8 cellular contexts compared by ENCODE assay signal in the genomic region with DNA sequence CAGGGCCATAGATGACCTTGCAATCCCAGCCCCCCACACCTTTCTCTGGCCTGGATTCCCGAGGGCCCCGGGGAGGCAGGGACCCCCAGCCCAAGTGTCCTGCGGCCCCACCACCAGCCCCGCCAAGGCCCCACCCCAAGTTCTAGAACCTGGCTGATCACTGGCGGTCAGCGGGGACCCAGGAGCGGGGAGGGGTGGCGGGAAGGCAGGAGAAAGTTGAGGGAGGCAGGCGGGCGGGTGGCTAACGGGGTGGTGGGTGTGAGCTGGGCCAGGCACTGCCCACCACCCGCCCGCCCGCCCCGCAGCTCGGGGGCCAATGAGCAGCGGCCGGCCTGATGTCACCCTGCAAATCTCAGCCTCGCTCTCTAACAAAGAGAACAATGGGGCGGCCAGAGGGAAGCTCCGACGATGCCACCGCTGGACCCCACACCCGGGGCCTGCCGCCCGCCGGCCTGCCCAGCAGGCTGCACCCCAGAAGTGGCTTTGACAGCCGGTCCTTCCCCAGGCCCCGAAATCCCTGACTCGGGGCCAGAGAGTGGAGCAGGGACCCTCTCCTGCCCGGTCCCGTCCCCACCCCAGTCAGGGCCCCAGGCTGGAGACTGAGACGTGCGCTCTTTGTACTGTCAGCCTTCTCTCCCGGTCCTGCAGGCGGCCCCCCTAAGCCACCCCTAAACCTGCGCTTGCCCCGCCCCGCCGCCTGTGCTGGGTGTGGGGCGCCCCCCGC. TPM values are rescaled to one million over a fixed set of nuclear protein-coding genes. Genes with fewer than 3 reads are reported as not detected.
DNase-seq lines count a peak whose midpoint lies in the region; ATAC-seq and TF ChIP-seq lines count a peak whose summit lies in the region.

No MANE protein-coding gene starts in this region.

- in situ Hi-C loops in brain microvascular endothelial cell (cut with HindIII; ENCODE audit: low pct_ligation_motif_present, low sequenced_read_pairs) = no loop called here
- in situ Hi-C loops in gastrocnemius medialis (cut with MboI; ENCODE audit: low sequenced_read_pairs in 4 of 4) = no loop called here

- POLR2A ChIA-PET in CD4-positive, alpha-beta T cell (lab: Charles Lee) = interaction anchor here (0.5 kb wide), 1 partner anchor 32 kb away, joined by 3 read pairs; no protein-coding TSS in a partner anchor

- H3K36me3 Mint-ChIP-seq in CD4-positive, alpha-beta T cell (ENCODE audit: low read depth) = no peaks in the 10 kb centered on the region

- intact Hi-C loops in gastrocnemius medialis (cut with DNase I; ENCODE audit: low total_unique reads) = loop anchor here (5.0 kb wide), 1 partner anchor 41 kb away; the partner anchor contains the start of gene UQCR11
- intact Hi-C loops in CD4-positive, alpha-beta T cell (cut with DNase I, micrococcal nuclease) = no loop called here

- TF ChIP-seq CTCF in brain microvascular endothelial cell (IDR thresholded peaks at IDR 0.05; ENCODE audit: low read depth, low read length, missing control alignments) = no peak
- no peak for TF ChIP-seq CTCF in gastrocnemius medialis (IDR thresholded peaks at IDR 0.05 in 4 of 5, conservative IDR thresholded peaks at IDR 0.05 in 1 of 5)
- no peak for TF ChIP-seq CTCF in CD4-positive, alpha-beta T cell (IDR thresholded peaks at IDR 0.05)

- peak; percentile 24 for DNase-seq in COLO668 (lab: John Stamatoyannopoulos, UW; ENCODE audit: unreplicated experiment)
- peak; percentile 61 for DNase-seq in NCI-H1105 treated with DMSO at 0.1 percent for 48 hours (lab: John Stamatoyannopoulos, UW)
- peak; percentile 76 for DNase-seq in brain microvascular endothelial cell
- DNase-seq in gastrocnemius medialis = no peak
- DNase-seq in CD4-positive, alpha-beta T cell = no peak
- no peak for DNase-seq in stimulated activated naive CD4-positive, alpha-beta T cell treated with Interleukin-2 at 50 U/mL for 16 hours (lab: John Stamatoyannopoulos, UW)
- no peak for DNase-seq in NK-92 treated with Interleukin-12 subunit alpha and Interleukin-12 subunit beta, amount 100 ng/mL, for 24 hours (lab: John Stamatoyannopoulos, UW)

- H3K36me3 ChIP-seq in brain microvascular endothelial cell (replicated peaks) = peaks cover 2% of the 10 kb centered on the region
- H3K36me3 ChIP-seq in gastrocnemius medialis = no peaks in the 10 kb centered on the region

- H3K27me3 ChIP-seq in brain microvascular endothelial cell (replicated peaks) = no peaks in the 10 kb centered on the region
- H3K27me3 ChIP-seq in gastrocnemius medialis = peaks cover 6 to 11% (median 8%) of the 10 kb centered on the region in 3 donors
- H3K27me3 ChIP-seq in CD4-positive, alpha-beta T cell (ENCODE audit: control insufficient read depth, insufficient read depth, low read length) = no peaks in the 10 kb centered on the region

- H3K4me3 Mint-ChIP-seq in CD4-positive, alpha-beta T cell = no peak overlapping the region

- H3K27ac Mint-ChIP-seq in CD4-positive, alpha-beta T cell = no peak overlapping the region

- peaks cover 4 to 7% of the 10 kb centered on the region in 2 donors for H3K4me1 ChIP-seq in gastrocnemius medialis

- H3K27ac ChIP-seq in brain microvascular endothelial cell (peak overlapping the region; percentile 86), gastrocnemius medialis (peak overlapping the region; percentile 10 to 62 (median 36))
- H3K27ac ChIP-seq in CD4-positive, alpha-beta T cell (ENCODE audit: low read depth, low read length) = no peak overlapping the region

- H3K9me3 ChIP-seq in gastrocnemius medialis = no peaks in the 10 kb centered on the region
- no peaks in the 10 kb centered on the region for H3K9me3 ChIP-seq in CD4-positive, alpha-beta T cell (ENCODE audit: control insufficient read depth, low read length)

- peak in 1 of 2 donors; percentile 53 for TF ChIP-seq POLR2A in gastrocnemius medialis (IDR thresholded peaks at IDR 0.05)

- no peaks in the 10 kb centered on the region for H3K9me3 Mint-ChIP-seq in CD4-positive, alpha-beta T cell

- peak in 1 of 2 donors; percentile 40 for ATAC-seq in gastrocnemius medialis
- ATAC-seq in CD4-positive, alpha-beta T cell (ENCODE audit: poor library complexity) = no peak

- CTCF ChIA-PET in CD4-positive, alpha-beta T cell (lab: Charles Lee) = no interaction called here

- peaks cover 4% of the 10 kb centered on the region for H3K4me1 Mint-ChIP-seq in CD4-positive, alpha-beta T cell (ENCODE audit: low read depth)

- H3K27me3 Mint-ChIP-seq in CD4-positive, alpha-beta T cell = peaks cover 4% of the 10 kb centered on the region

- H3K4me3 ChIP-seq in brain microvascular endothelial cell (ENCODE audit: low read depth, low read length) (peak overlapping the region; percentile 79), iPS-11a (ENCODE audit: low read depth, low read length) (peak overlapping the region; percentile 80), gastrocnemius medialis (peak overlapping the region; percentile 45 to 53 (median 51))

RNA-seq across cellular contexts. Expression of gene MEX3D, which starts 1.6 kb away (rescaled TPM):
- 1 to 10 TPM; 2.4 to 7.9 (median 5.3) TPM for total RNA-seq in gastrocnemius medialis
- total RNA-seq in CD4-positive, alpha-beta T cell = 1 to 10 TPM; 1.6 to 2.3 TPM

RNA-seq across cellular contexts. Expression of gene MBD3, which starts 26.1 kb away (rescaled TPM):
- 100 to 1,000 TPM in 2 of 4 donors, 10 to 100 TPM in 2; 66.9 to 147 (median 118) TPM for total RNA-seq in gastrocnemius medialis
- total RNA-seq in CD4-positive, alpha-beta T cell = 10 to 100 TPM; 34.3 to 35.2 TPM

RNA-seq across cellular contexts. Expression of gene UQCR11, which starts 38.7 kb away (rescaled TPM):
- 100 to 1,000 TPM; 106 to 173 (median 154) TPM for total RNA-seq in gastrocnemius medialis
- 10 to 100 TPM; 88.9 to 93.8 TPM for total RNA-seq in CD4-positive, alpha-beta T cell

RNA-seq across cellular contexts. Expression of gene PLK5, which starts 42.7 kb away (rescaled TPM):
- not detected for total RNA-seq in gastrocnemius medialis
- under 1 TPM in 1 of 2 experiments, not detected in 1; 0.14 TPM for total RNA-seq in CD4-positive, alpha-beta T cell

RNA-seq across cellular contexts. Expression of gene ADAMTSL5, which starts 53.7 kb away (rescaled TPM):
- 1 to 10 TPM in 3 of 4 donors, under 1 TPM in 1; 0.41 to 6.5 (median 3.0) TPM for total RNA-seq in gastrocnemius medialis
- total RNA-seq in CD4-positive, alpha-beta T cell = 1 to 10 TPM; 4.3 to 5.7 TPM

Comparison
In these comparisons a context has a peak if more than half of its experiments do, and no peak if none do; other contexts are left out.
1. DNase-seq: peak in COLO668 (single experiment), NCI-H1105 treated with DMSO at 0.1 percent for 48 hours (single experiment) and brain microvascular endothelial cell (single experiment); none in gastrocnemius medialis (0 of 2), CD4-positive, alpha-beta T cell (0 of 10), stimulated activated naive CD4-positive, alpha-beta T cell treated with Interleukin-2 at 50 U/mL for 16 hours (single experiment) and NK-92 treated with Interleukin-12 subunit alpha and Interleukin-12 subunit beta, amount 100 ng/mL, for 24 hours (single experiment).
2. Peak in every context shown above with its lines, with median percentiles within 50 percentile points of each other: H3K4me3 ChIP-seq.